In genomic region chr1:9792156-9793042, GRCh38 we compare ENCODE assay signal across 10 cellular contexts. TPM values are rescaled to one million over a fixed set of nuclear protein-coding genes. Genes with fewer than 3 reads are reported as not detected.
DNase-seq lines count a peak whose midpoint lies in the region; ATAC-seq, FAIRE-seq and TF ChIP-seq lines count a peak whose summit lies in the region.
"Had no signal": no experiment of that assay in that cellular context is flagged by ENCODE, and none has a peak within 500 bp of the region (broad histone marks: within the 10 kb centered on the region; RNA-seq: fewer than 3 reads in every experiment).

No MANE protein-coding gene starts in this region.

- no peak overlapping the region for H3K27ac ChIP-seq in A549
- H3K27ac ChIP-seq: SJSA1 had no signal

- TF ChIP-seq POLR2A in A549 (IDR thresholded peaks at IDR 0.05; ENCODE audit: low read length) (no peak), H54 (IDR thresholded peaks at IDR 0.05; ENCODE audit: low read depth, low read length) (no peak)

- ATAC-seq in A549 (peak; percentile 55 to 66; a peak in 4 of 6 replicates), HG03460 (IDR thresholded peaks at IDR 0.05; ENCODE audit: unreplicated experiment) (no peak)

- H3K4me3 Mint-ChIP-seq in endothelial cell (ENCODE audit: unreplicated experiment): no peak overlapping the region

- H3K9me3 ChIP-seq in A549: no peaks in the 10 kb centered on the region
- H3K9me3 ChIP-seq: SJSA1 had no signal

- no peak for TF ChIP-seq CTCF in A549 (IDR thresholded peaks at IDR 0.05)
- TF ChIP-seq CTCF in fibroblast of mammary gland (conservative IDR thresholded peaks at IDR 0.05; ENCODE audit: control insufficient read depth, insufficient read depth, low read depth, low read length): no peak
- no peak for TF ChIP-seq CTCF in endothelial cell (IDR thresholded peaks at IDR 0.05; ENCODE audit: unreplicated experiment)

- H3K4me3 ChIP-seq in A549 (no peak overlapping the region), fibroblast of mammary gland (ENCODE audit: control insufficient read depth, low read depth, low read length) (no peak overlapping the region)
- H3K4me3 ChIP-seq: lung, SJSA1 had no signal

- WGBS in A549 (ENCODE audit: missing lambda C conversion rate): 77% methylated on average over 12 of the region's 14 CpGs

- 0 out of 3 replicates have a peak overlapping the region, but pooled peaks have one; percentile 8 for H3K4me2 ChIP-seq in A549

- TF ChIP-seq RAD21 in A549 (conservative IDR thresholded peaks at IDR 0.05 in 1 of 2, IDR thresholded peaks at IDR 0.05 in 1 of 2): no peak

- peaks cover 6% of the 10 kb centered on the region for H3K27me3 Mint-ChIP-seq in endothelial cell (ENCODE audit: unreplicated experiment)

- peaks cover 37% of the 10 kb centered on the region for H3K4me1 ChIP-seq in A549

- POLR2A ChIA-PET in A549 (lab: Yijun Ruan, JAX): no interaction called here

- no peaks in the 10 kb centered on the region for H3K9me3 Mint-ChIP-seq in endothelial cell (ENCODE audit: unreplicated experiment)

- no peaks in the 10 kb centered on the region for H3K36me3 Mint-ChIP-seq in endothelial cell (ENCODE audit: low read depth, unreplicated experiment)

- CTCF ChIA-PET in A549 (lab: Yijun Ruan, JAX): interaction anchor here (0.7 to 2.2 kb wide), 7 partner anchors 8 to 77 kb away, joined by 3 to 12 read pairs (median 4); no protein-coding TSS in a partner anchor

- peaks cover 24% of the 10 kb centered on the region for H3K4me1 Mint-ChIP-seq in endothelial cell (ENCODE audit: unreplicated experiment)

- no peak overlapping the region for H3K27ac Mint-ChIP-seq in endothelial cell (ENCODE audit: unreplicated experiment)

- FAIRE-seq in A549 (lab: Jason Lieb, UNC) (no peak), H54 (lab: Jason Lieb, UNC) (no peak)

- TF ChIP-seq EP300 in A549 (IDR thresholded peaks at IDR 0.05): no peak

- no peak for DNase-seq in A549 (ENCODE audit: low read depth in 1 of 2, low spot score in 1 of 2)
- peak; percentile 51 for DNase-seq in H54 (ENCODE audit: insufficient read length, low spot score)
- peak; percentile 61 for DNase-seq in NCI-H446 treated with DMSO at 0.1 percent for 48 hours (lab: John Stamatoyannopoulos, UW)
- peak; percentile 16 for DNase-seq in fibroblast of mammary gland (ENCODE audit: low read depth)
- no peak for DNase-seq in endothelial cell (ENCODE audit: low spot score)
- DNase-seq in stimulated activated CD4-positive, alpha-beta T cell treated with anti-CD3 and anti-CD28 coated beads, Interleukin-4, amount 100 ng/mL, for 4 hours: no peak
- no peak for DNase-seq in OCI-M2 (lab: John Stamatoyannopoulos, UW; ENCODE audit: unreplicated experiment)

TF ChIP-seq in A549, 52 proteins besides CTCF, POLR2A, EP300 and RAD21:
- no peak for TF ChIP-seq RCOR1 (IDR thresholded peaks at IDR 0.05; ENCODE audit: low read depth, low read length)
- no peak for TF ChIP-seq ZFP36 (IDR thresholded peaks at IDR 0.05; ENCODE audit: borderline replicate concordance, partially characterized antibody)
- no peak for TF ChIP-seq MAZ (IDR thresholded peaks at IDR 0.05; ENCODE audit: borderline replicate concordance, low read depth, low read length)
- TF ChIP-seq ZSCAN20 (CRISPR knock-in tag; IDR thresholded peaks at IDR 0.05): no peak
- no peak for TF ChIP-seq MYC (IDR thresholded peaks at IDR 0.05; ENCODE audit: borderline replicate concordance, low read length)
- no peak for TF ChIP-seq KDM1A (IDR thresholded peaks at IDR 0.05; ENCODE audit: low read depth)
- no peak for TF ChIP-seq NFE2L2 (conservative IDR thresholded peaks at IDR 0.05; ENCODE audit: low read length)
- no peak for TF ChIP-seq TP53 (CRISPR knock-in tag; IDR thresholded peaks at IDR 0.05)
- no peak for TF ChIP-seq CHD4 (IDR thresholded peaks at IDR 0.05; ENCODE audit: borderline replicate concordance)
- TF ChIP-seq, protein P1, sequence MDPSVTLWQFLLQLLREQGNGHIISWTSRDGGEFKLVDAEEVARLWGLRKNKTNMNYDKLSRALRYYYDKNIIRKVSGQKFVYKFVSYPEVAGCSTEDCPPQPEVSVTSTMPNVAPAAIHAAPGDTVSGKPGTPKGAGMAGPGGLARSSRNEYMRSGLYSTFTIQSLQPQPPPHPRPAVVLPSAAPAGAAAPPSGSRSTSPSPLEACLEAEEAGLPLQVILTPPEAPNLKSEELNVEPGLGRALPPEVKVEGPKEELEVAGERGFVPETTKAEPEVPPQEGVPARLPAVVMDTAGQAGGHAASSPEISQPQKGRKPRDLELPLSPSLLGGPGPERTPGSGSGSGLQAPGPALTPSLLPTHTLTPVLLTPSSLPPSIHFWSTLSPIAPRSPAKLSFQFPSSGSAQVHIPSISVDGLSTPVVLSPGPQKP (IDR thresholded peaks at IDR 0.05; ENCODE audit: low read depth, low read length): no peak
- no peak for TF ChIP-seq HOXA7 (CRISPR knock-in tag; IDR thresholded peaks at IDR 0.05)
- TF ChIP-seq SMC3 (IDR thresholded peaks at IDR 0.05): no peak
- TF ChIP-seq CBX2 (IDR thresholded peaks at IDR 0.05; ENCODE audit: borderline replicate concordance, low read depth): no peak
- no peak for TF ChIP-seq BHLHE40 (IDR thresholded peaks at IDR 0.05; ENCODE audit: low read depth, low read length)
- no peak for TF ChIP-seq REST (IDR thresholded peaks at IDR 0.05)

RNA-seq across cellular contexts. Expression of gene CLSTN1, which starts 31.4 kb away (rescaled TPM):
- polyA plus RNA-seq in A549 (2011; rRNA removed) (27.3 and 42.9 TPM in 2 replicates), A549 (2017; fragmentation: RNase III; extraction: RNeasy Plus Mini Kit Qiagen cat#74134 plus additional on column Dnase treatment) (50.8 to 57.5 TPM (median 56.1 TPM) in 3 replicates)
- polyA plus RNA-seq in A549 (2012; cell fraction: cytosol; rRNA removed): 30.1 and 33.3 TPM in 2 replicates
- polyA plus RNA-seq in A549 (2012; cell fraction: nucleus; rRNA removed): 98.4 and 100 TPM in 2 replicates
- polyA minus RNA-seq in A549 (2011; rRNA and poly(A)+ RNA removed): 35.7 and 40.2 TPM in 2 replicates
- total RNA-seq in endothelial cell (ENCODE audit: unreplicated experiment): 84.8 TPM

Comparison
In these comparisons a context has a peak if more than half of its experiments do, and no peak if none do; other contexts are left out.
1. DNase-seq: peak in H54 (single experiment), NCI-H446 treated with DMSO at 0.1 percent for 48 hours (single experiment) and fibroblast of mammary gland (single experiment); none in A549 (0 of 2), endothelial cell (single experiment), stimulated activated CD4-positive, alpha-beta T cell treated with anti-CD3 and anti-CD28 coated beads, Interleukin-4, amount 100 ng/mL, for 4 hours (0 of 2) and OCI-M2 (single experiment).